ENCODE assay signal across 2 cellular contexts in genomic region chr3:55282994-55283393, GRCh38.
A peak's percentile ranks its signal among the peaks of the same experiment; 100 is the strongest.
TF ChIP-seq lines count a peak whose summit lies in the region.

No MANE protein-coding gene starts in this region.

TF ChIP-seq in GM23338, 12 proteins besides CTCF, POLR2A, EP300 and RAD21:
- TF ChIP-seq ZNF114 (CRISPR knock-in tag; IDR thresholded peaks at IDR 0.05) (no peak), EZH2phosphoT487 (IDR thresholded peaks at IDR 0.05; ENCODE audit: unreplicated experiment) (no peak), ZNF462 (CRISPR knock-in tag; IDR thresholded peaks at IDR 0.05) (no peak), NANOG (IDR thresholded peaks at IDR 0.05; ENCODE audit: borderline replicate concordance) (no peak), JUNB (IDR thresholded peaks at IDR 0.05; ENCODE audit: unreplicated experiment) (no peak), POLR2AphosphoS5 (IDR thresholded peaks at IDR 0.05; ENCODE audit: low read depth) (no peak), ETS1 (IDR thresholded peaks at IDR 0.05) (no peak), EZH2 (IDR thresholded peaks at IDR 0.05; ENCODE audit: low read depth, unreplicated experiment) (no peak), ZNF331 (CRISPR knock-in tag; IDR thresholded peaks at IDR 0.05; ENCODE audit: low read depth) (no peak), REST (IDR thresholded peaks at IDR 0.05; ENCODE audit: unreplicated experiment) (no peak), STAT1 (IDR thresholded peaks at IDR 0.05; ENCODE audit: unreplicated experiment) (no peak), CREB1 (CRISPR knock-in tag; IDR thresholded peaks at IDR 0.05; ENCODE audit: low read depth) (no peak)

TF ChIP-seq in WTC11, 78 proteins besides CTCF, POLR2A, EP300 and RAD21:
- TF ChIP-seq SP1 (CRISPR knock-in tag; conservative IDR thresholded peaks at IDR 0.05): 0 out of 2 replicates have a peak, but pooled peaks have one; percentile 15
- no peak for TF ChIP-seq ZNF425 (CRISPR knock-in tag; conservative IDR thresholded peaks at IDR 0.05)
